In the genomic region with DNA sequence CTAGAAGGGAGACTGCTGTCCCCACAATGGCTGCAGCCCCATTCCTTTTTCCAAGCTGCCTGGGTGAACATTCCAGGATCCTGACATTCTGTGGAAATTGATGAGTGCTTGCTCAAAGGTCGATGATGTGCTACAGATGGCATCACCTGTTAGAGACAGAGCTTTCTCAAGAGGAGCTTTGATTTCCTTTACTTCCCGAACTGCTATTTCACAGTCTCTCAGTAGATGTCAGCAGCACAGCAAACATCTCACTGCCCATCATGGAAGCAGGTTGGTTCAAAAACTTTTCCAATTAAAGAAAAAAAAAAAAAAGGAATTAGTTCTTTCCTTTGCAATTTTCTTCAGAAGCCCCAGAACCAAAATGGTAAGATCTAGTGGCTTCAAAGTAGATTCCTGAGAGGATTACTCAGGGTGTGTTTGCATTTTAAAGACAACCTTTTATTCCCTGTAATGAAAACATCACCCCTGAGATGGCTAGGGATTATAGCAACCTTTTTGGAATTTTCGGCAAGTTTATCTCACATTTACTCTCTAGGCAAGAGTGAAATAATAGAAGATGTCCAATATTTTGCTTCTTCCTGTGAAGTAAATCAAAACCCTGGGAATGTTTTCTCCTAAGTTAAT, we compare ENCODE assay signal across 9 cellular contexts. TPM values are rescaled to one million over a fixed set of nuclear protein-coding genes. Genes with fewer than 3 reads are reported as not detected.
A peak's percentile ranks its signal among the peaks of the same experiment; 100 is the strongest.
DNase-seq lines count a peak whose midpoint lies in the region; ATAC-seq and TF ChIP-seq lines count a peak whose summit lies in the region.
"Had no signal": no experiment of that assay in that cellular context is flagged by ENCODE, and none has a peak within 500 bp of the region (broad histone marks: within the 10 kb centered on the region; RNA-seq: fewer than 3 reads in every experiment).

No MANE protein-coding gene starts in this region.

- DNase-seq in Ammon's horn (ENCODE audit: low spot score) (peak; percentile 77), HT-29 (ENCODE audit: low spot score) (peak; percentile 53), T47D (ENCODE audit: low read depth in 1 of 2, low spot score in 1 of 2) (peak; percentile 45 to 60), left lung (no peak), DMS153 treated with DMSO at 0.1 percent for 48 hours (lab: John Stamatoyannopoulos, UW; ENCODE audit: unreplicated experiment) (no peak)
- no peak for DNase-seq in stimulated activated CD4-positive, alpha-beta T cell treated with anti-CD3 and anti-CD28 coated beads, Interleukin-15, amount 100 ng/mL, for 24 hours
- no peak for DNase-seq in stimulated activated naive CD8-positive, alpha-beta T cell treated with anti-CD3 and anti-CD28 coated beads, Interleukin-15, Interleukin-2, amounts not matched to agents 100 U/mL and 50 U/mL, for 24 hours
- DNase-seq: amniotic stem cell had no signal

- H3K4me1 ChIP-seq in left lung, result peaks cover 0 to 4% of the 10 kb centered on the region in 2 donors

- ATAC-seq in left lung (peak; percentile 35), GM18505 (IDR thresholded peaks at IDR 0.05; ENCODE audit: unreplicated experiment) (no peak)
- no peak for ATAC-seq in stimulated activated naive CD8-positive, alpha-beta T cell treated with anti-CD3 and anti-CD28 coated beads, Interleukin-15, Interleukin-2, amounts not matched to agents 100 U/mL and 50 U/mL, for 24 hours

- in situ Hi-C loops in T47D (cut with HindIII; ENCODE audit: low pct_unique_long_range_greater_than_20kb, low sequenced_read_pairs), result no loop called here

- no peaks in the 10 kb centered on the region for H3K27me3 ChIP-seq in left lung

- no peaks in the 10 kb centered on the region for H3K9me3 ChIP-seq in left lung

- TF ChIP-seq POLR2A in GM18505 (IDR thresholded peaks at IDR 0.05; ENCODE audit: borderline replicate concordance, extremely low read depth, insufficient read depth, insufficient read length), result no peak

- no peak overlapping the region for H3K27ac ChIP-seq in left lung

- intact Hi-C loops in left lung (cut with DNase I), result loop anchor here in 1 of 2 donors (5.0 to 10.0 kb wide), 2 partner anchors 111 to 324 kb away; no protein-coding TSS in a partner anchor

- no peaks in the 10 kb centered on the region for H3K36me3 ChIP-seq in left lung

- H3K4me3 ChIP-seq in left lung, result no peak overlapping the region

- peak in 1 of 2 donors; percentile 35 for TF ChIP-seq CTCF in left lung (IDR thresholded peaks at IDR 0.05)

RNA-seq across cellular contexts. Expression of gene POLR2M, which starts 44.8 kb away (rescaled TPM):
- total RNA-seq in HT-29 (2014; rRNA removed; shearing (Covaris generic)), result 556 and 597 TPM in 2 replicates
- 10 to 100 TPM; 56.2 to 57.3 TPM for total RNA-seq in left lung

Comparison
In these comparisons a context has a peak if more than half of its experiments do, and no peak if none do; other contexts are left out.
1. DNase-seq: peak in Ammon's horn (single experiment), HT-29 (single experiment) and T47D (2 of 2); none in left lung (0 of 2), stimulated activated CD4-positive, alpha-beta T cell treated with anti-CD3 and anti-CD28 coated beads, Interleukin-15, amount 100 ng/mL, for 24 hours (single experiment), DMS153 treated with DMSO at 0.1 percent for 48 hours (single experiment) and stimulated activated naive CD8-positive, alpha-beta T cell treated with anti-CD3 and anti-CD28 coated beads, Interleukin-15, Interleukin-2, amounts not matched to agents 100 U/mL and 50 U/mL, for 24 hours (single experiment).